In genomic region chr6:43146228-43146627, GRCh38 we compare ENCODE assay signal across 24 cellular contexts. TPM values are rescaled to one million over a fixed set of nuclear protein-coding genes. Genes with fewer than 3 reads are reported as not detected.
DNase-seq lines count a peak whose midpoint lies in the region; ATAC-seq and TF ChIP-seq lines count a peak whose summit lies in the region.
"Had no signal": no experiment of that assay in that cellular context is flagged by ENCODE, and none has a peak within 500 bp of the region (broad histone marks: within the 10 kb centered on the region; RNA-seq: fewer than 3 reads in every experiment).

No MANE protein-coding gene starts in this region.

- H3K4me3 ChIP-seq in CD4-positive, CD25-positive, alpha-beta regulatory T cell (ENCODE audit: low read depth, low read length), result no peak overlapping the region
- H3K4me3 ChIP-seq in OCI-LY7 (ENCODE audit: low read depth, low read length, poor library complexity, severe bottlenecking) (no peak overlapping the region), psoas muscle (no peak overlapping the region), mammary epithelial cell (replicated peaks in 1 of 3; ENCODE audit: insufficient read depth in 1 of 3, low read depth in 2 of 3, low read length in 3 of 3) (no peak overlapping the region)
- H3K4me3 ChIP-seq: A549; BLaER1 treated with 17β-estradiol and CSF1 and Interleukin-3, amounts not matched to agents 10 nM and 100 nM; GM12878; MG63 had no signal

- DNase-seq in CD4-positive, CD25-positive, alpha-beta regulatory T cell, result no peak
- DNase-seq in OCI-LY7 (ENCODE audit: low spot score) (no peak), psoas muscle (no peak), mammary epithelial cell (no peak), anterior cingulate cortex (lab: John Stamatoyannopoulos, UW) (no peak)
- DNase-seq: AML-193; Caco-2; CD8-positive, alpha-beta T cell; DMS79; EL; GDM1; HCEC 1CT; MG63; NCI-H2029; NCI-H446; NCI-H526 treated with DMSO at 0.1 percent for 48 hours; SK-N-SH; SW 1271 had no signal

- peaks cover 9% of the 10 kb centered on the region for H3K4me1 ChIP-seq in CD4-positive, CD25-positive, alpha-beta regulatory T cell (ENCODE audit: control insufficient read depth, insufficient read depth, low read length, poor library complexity, severe bottlenecking)
- H3K4me1 ChIP-seq in OCI-LY7 (ENCODE audit: insufficient read depth, low read length, poor library complexity, severe bottlenecking) (peaks cover 19% of the 10 kb centered on the region), psoas muscle (peaks cover 21% of the 10 kb centered on the region), mammary epithelial cell (ENCODE audit: insufficient read depth, low read length) (peaks cover 21% of the 10 kb centered on the region)
- H3K4me1 ChIP-seq: Caco-2 had no signal

- H2AFZ ChIP-seq in OCI-LY7 (ENCODE audit: low read length), result no peak overlapping the region
- no peak overlapping the region for H2AFZ ChIP-seq in mammary epithelial cell (ENCODE audit: low read depth, low read length)

- H3K9me3 Mint-ChIP-seq in CD4-positive, CD25-positive, alpha-beta regulatory T cell, result no peaks in the 10 kb centered on the region
- no peaks in the 10 kb centered on the region for H3K9me3 Mint-ChIP-seq in brain
- H3K9me3 Mint-ChIP-seq: CD8-positive, alpha-beta T cell had no signal

- no peaks in the 10 kb centered on the region for H3K27me3 ChIP-seq in CD4-positive, CD25-positive, alpha-beta regulatory T cell (ENCODE audit: control insufficient read depth, insufficient read depth, low read length)
- H3K27me3 ChIP-seq in psoas muscle (ENCODE audit: insufficient read depth in 3 of 3, low read length in 2 of 3), result no peaks in the 10 kb centered on the region
- H3K27me3 ChIP-seq in mammary epithelial cell (ENCODE audit: insufficient read depth, low read length), result no peaks in the 10 kb centered on the region
- H3K27me3 ChIP-seq: BLaER1 treated with 17β-estradiol and CSF1 and Interleukin-3, amounts not matched to agents 10 nM and 100 nM; MG63 had no signal

- H3K27ac ChIP-seq in CD4-positive, CD25-positive, alpha-beta regulatory T cell (ENCODE audit: insufficient read depth, low read length, poor library complexity, severe bottlenecking), result no peak overlapping the region
- H3K27ac ChIP-seq in OCI-LY7 (ENCODE audit: low read depth, low read length, poor library complexity, severe bottlenecking) (no peak overlapping the region), psoas muscle (peak overlapping the region; percentile 84), mammary epithelial cell (ENCODE audit: insufficient read depth, low read depth, low read length) (no peak overlapping the region)
- H3K27ac ChIP-seq: A549; BLaER1 treated with 17β-estradiol and CSF1 and Interleukin-3, amounts not matched to agents 10 nM and 100 nM had no signal

- no peaks in the 10 kb centered on the region for H3K9me2 ChIP-seq in OCI-LY7 (ENCODE audit: insufficient read depth, low read length)
- H3K9me2 ChIP-seq: SK-N-SH had no signal

- 59 to 86% (median 69%) methylated on average over 3 of the region's 3 CpGs for WGBS in psoas muscle, 3 donors
- WGBS in mammary epithelial cell (ENCODE audit: low coverage, missing lambda C conversion rate), result 100% methylated on average over 3 of the region's 3 CpGs

- H3K9me3 ChIP-seq in CD4-positive, CD25-positive, alpha-beta regulatory T cell (ENCODE audit: control insufficient read depth in 2 of 2, low read length in 2 of 2), result no peaks in the 10 kb centered on the region
- H3K9me3 ChIP-seq in OCI-LY7 (ENCODE audit: low read length) (no peaks in the 10 kb centered on the region), psoas muscle (no peaks in the 10 kb centered on the region), mammary epithelial cell (replicated peaks; ENCODE audit: insufficient read depth, low read length) (no peaks in the 10 kb centered on the region)
- H3K9me3 ChIP-seq: A549; BLaER1 treated with 17β-estradiol and CSF1 and Interleukin-3, amounts not matched to agents 10 nM and 100 nM; Caco-2; MG63; SK-N-SH had no signal

- peaks cover 0 to 13% (median 2%) of the 10 kb centered on the region in 4 donors for H3K4me1 Mint-ChIP-seq in CD4-positive, CD25-positive, alpha-beta regulatory T cell
- H3K4me1 Mint-ChIP-seq in brain, result peaks cover 25% of the 10 kb centered on the region

- no peak overlapping the region for H3K9ac ChIP-seq in mammary epithelial cell (ENCODE audit: insufficient read depth, low read length)
- H3K9ac ChIP-seq: SK-N-SH had no signal

- no peaks in the 10 kb centered on the region for H3K36me3 Mint-ChIP-seq in CD4-positive, CD25-positive, alpha-beta regulatory T cell
- peaks cover 8% of the 10 kb centered on the region for H3K36me3 Mint-ChIP-seq in brain

- POLR2A ChIA-PET in OCI-LY7 (lab: Charles Lee), result no interaction called here

- no TSS peak for BruUV-seq in OCI-LY7 (replicated peaks; lab: Mats Ljungman, UMichigan)
- BruUV-seq in mammary epithelial cell (replicated peaks; lab: Mats Ljungman, UMichigan), result no TSS peak

- dilution Hi-C loops in mammary epithelial cell (cut with HindIII; ENCODE audit: low sequenced_read_pairs), result loop anchor here (5.0 kb wide), 5 partner anchors 51 to 356 kb away; partner anchors contain the start of genes CNPY3 and RRP36

- H3K79me2 ChIP-seq in OCI-LY7 (ENCODE audit: insufficient read depth, low read depth, low read length), result no peaks in the 10 kb centered on the region
- H3K79me2 ChIP-seq in mammary epithelial cell (ENCODE audit: insufficient read depth, low read length), result no peaks in the 10 kb centered on the region

- TF ChIP-seq CTCF in OCI-LY7 (conservative IDR thresholded peaks at IDR 0.05; ENCODE audit: low read length), result peak; percentile 28; the same call in 1 of the 2 replicates
- TF ChIP-seq CTCF in brain (conservative IDR thresholded peaks at IDR 0.05), result no peak
- no peak for TF ChIP-seq CTCF in psoas muscle (IDR thresholded peaks at IDR 0.05)
- TF ChIP-seq CTCF in mammary epithelial cell (conservative IDR thresholded peaks at IDR 0.05 in 1 of 2, IDR thresholded peaks at IDR 0.05 in 1 of 2; ENCODE audit: extremely low read depth in 1 of 2, insufficient read depth in 1 of 2, low read depth in 1 of 2, low read length in 2 of 2), result no peak

- CTCF ChIA-PET in OCI-LY7 (lab: Charles Lee; ENCODE audit: unreplicated experiment), result no interaction called here
- CTCF ChIA-PET in mammary epithelial cell (lab: Charles Lee; ENCODE audit: low non-redundant PET), result no interaction called here

- H3K36me3 ChIP-seq in CD4-positive, CD25-positive, alpha-beta regulatory T cell (ENCODE audit: control insufficient read depth, insufficient read depth, low read length), result no peaks in the 10 kb centered on the region
- H3K36me3 ChIP-seq in OCI-LY7 (ENCODE audit: insufficient read depth, low read length) (no peaks in the 10 kb centered on the region), psoas muscle (ENCODE audit: insufficient read depth in 1 of 2, low read depth in 1 of 2) (no peaks in the 10 kb centered on the region), mammary epithelial cell (ENCODE audit: insufficient read depth, low read length) (peaks cover 14% of the 10 kb centered on the region)
- H3K36me3 ChIP-seq: MG63 had no signal

- no peak for ATAC-seq in CD4-positive, CD25-positive, alpha-beta regulatory T cell (ENCODE audit: low read depth in 2 of 2)
- ATAC-seq in psoas muscle (no peak), GM21381 (IDR thresholded peaks at IDR 0.05; ENCODE audit: unreplicated experiment) (no peak), HG03378 (IDR thresholded peaks at IDR 0.05; ENCODE audit: unreplicated experiment) (no peak)
- ATAC-seq: A549; CD8-positive, alpha-beta T cell; GM12878 had no signal

- H3K27me3 Mint-ChIP-seq in CD4-positive, CD25-positive, alpha-beta regulatory T cell, result no peaks in the 10 kb centered on the region
- H3K27me3 Mint-ChIP-seq in brain, result no peaks in the 10 kb centered on the region

- intact Hi-C loops in OCI-LY7 (cut with micrococcal nuclease; ENCODE audit: unreplicated experiment) (no loop called here), psoas muscle (cut with DNase I) (no loop called here), mammary epithelial cell (cut with micrococcal nuclease) (no loop called here)

- no peaks in the 10 kb centered on the region for H4K20me1 ChIP-seq in OCI-LY7 (ENCODE audit: insufficient read depth, low read length)
- no peaks in the 10 kb centered on the region for H4K20me1 ChIP-seq in mammary epithelial cell (ENCODE audit: insufficient read depth, low read length)

- H3K4me2 ChIP-seq in OCI-LY7 (ENCODE audit: low read length) (no peak overlapping the region), mammary epithelial cell (ENCODE audit: insufficient read depth, low read depth, low read length) (no peak overlapping the region)
- H3K4me2 ChIP-seq: A549; BLaER1 treated with 17β-estradiol and CSF1 and Interleukin-3, amounts not matched to agents 10 nM and 100 nM; SK-N-SH had no signal

- H3K27ac Mint-ChIP-seq in CD4-positive, CD25-positive, alpha-beta regulatory T cell, result peak overlapping the region in 2 of 3 donors; percentile 15 to 56
- H3K27ac Mint-ChIP-seq in brain, result peak overlapping the region in 3 of 5 experiments; percentile 52 to 59 (median 53)
- H3K27ac Mint-ChIP-seq: CD8-positive, alpha-beta T cell had no signal

- H3K4me3 Mint-ChIP-seq in CD4-positive, CD25-positive, alpha-beta regulatory T cell, result no peak overlapping the region
- no peak overlapping the region for H3K4me3 Mint-ChIP-seq in brain
- H3K4me3 Mint-ChIP-seq: CD8-positive, alpha-beta T cell had no signal

- in situ Hi-C loops in mammary epithelial cell (cut with MboI; ENCODE audit: low sequenced_read_pairs in 2 of 2), result no loop called here

RNA-seq across cellular contexts. Expression of gene SRF, which starts 24.8 kb away (rescaled TPM):
- 24.0 TPM for total RNA-seq in CD4-positive, CD25-positive, alpha-beta regulatory T cell
- 1 to 10 TPM; 3.3 to 5.8 (median 4.5) TPM for polyA plus RNA-seq in CD4-positive, CD25-positive, alpha-beta regulatory T cell
- 17.6 and 22.8 TPM in 2 replicates for total RNA-seq in OCI-LY7 (2014; rRNA removed; shearing (Covaris generic))
- total RNA-seq in OCI-LY7 (2022) (23.1 and 24.2 TPM in 2 replicates), psoas muscle (10 to 100 TPM; 36.4 to 46.6 (median 40.1) TPM), mammary epithelial cell (10 to 100 TPM; 35.7 to 41.2 TPM)
- polyA plus RNA-seq in brain (ENCODE audit: insufficient read depth, low read depth, low replicate concordance) (16.8 TPM), psoas muscle (10 to 100 TPM; 26.3 to 57.7 (median 34.7) TPM), mammary epithelial cell (33.0 TPM)
- polyA minus RNA-seq in mammary epithelial cell, result 41.3 TPM

RNA-seq across cellular contexts. Expression of gene CUL9, which starts 35.8 kb away (rescaled TPM):
- total RNA-seq in CD4-positive, CD25-positive, alpha-beta regulatory T cell, result 81.2 TPM
- 10 to 100 TPM; 22.5 to 26.0 (median 23.8) TPM for polyA plus RNA-seq in CD4-positive, CD25-positive, alpha-beta regulatory T cell
- total RNA-seq in OCI-LY7 (2014; rRNA removed; shearing (Covaris generic)), result 27.4 and 37.0 TPM in 2 replicates
- total RNA-seq in OCI-LY7 (2022), result 31.1 and 32.9 TPM in 2 replicates
- 44.6 TPM for polyA plus RNA-seq in brain (ENCODE audit: insufficient read depth, low read depth, low replicate concordance)
- total RNA-seq in psoas muscle, result 10 to 100 TPM in 2 of 4 donors, 1 to 10 TPM in 2; 6.5 to 10.9 (median 9.6) TPM
- 10 to 100 TPM in 2 of 3 donors, 1 to 10 TPM in 1; 6.3 to 10.8 (median 10.7) TPM for polyA plus RNA-seq in psoas muscle
- 10 to 100 TPM; 25.0 to 48.2 TPM for total RNA-seq in mammary epithelial cell
- polyA plus RNA-seq in mammary epithelial cell, result 24.9 TPM
- 34.5 TPM for polyA minus RNA-seq in mammary epithelial cell
